In the genomic region with DNA sequence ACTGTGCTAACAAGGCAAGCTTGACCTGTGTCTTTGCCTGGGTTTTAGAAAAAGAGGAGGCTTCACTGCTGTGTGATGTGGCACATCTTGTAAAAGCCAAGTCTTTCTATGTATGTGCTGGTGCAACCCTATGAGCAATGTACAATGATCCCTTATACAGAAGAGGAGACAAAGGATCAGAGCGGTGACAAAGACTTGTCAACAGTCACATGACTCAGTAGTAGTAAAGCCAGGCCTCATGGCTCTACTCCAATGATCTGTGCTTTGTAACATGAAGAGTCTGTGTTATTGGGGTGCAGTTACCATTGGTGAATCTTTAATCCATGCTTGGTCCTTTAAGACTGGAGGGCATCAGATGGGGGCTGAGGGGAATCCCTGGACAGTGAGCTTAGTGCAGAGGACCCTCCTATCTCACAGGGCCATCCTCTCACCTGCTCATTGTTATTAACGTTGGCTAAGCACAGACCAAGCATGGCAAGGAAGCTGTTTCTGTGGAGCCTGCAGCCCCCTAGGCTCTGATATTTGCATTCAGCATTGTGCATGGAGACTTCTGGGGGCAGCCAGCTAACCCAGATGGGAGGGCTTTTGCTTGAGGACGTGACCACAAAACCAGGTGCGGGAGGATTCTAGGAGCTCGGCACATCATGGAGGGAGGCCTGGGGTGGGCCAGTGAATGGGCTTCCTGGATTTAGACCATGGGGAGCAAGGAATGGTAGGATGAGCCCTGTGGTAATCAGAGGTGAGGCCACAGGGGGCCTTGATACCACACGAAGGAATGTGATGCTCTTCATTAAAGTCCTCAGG, we compare ENCODE assay signal across 20 cellular contexts.
A peak's percentile ranks its signal among the peaks of the same experiment; 100 is the strongest.
DNase-seq lines count a peak whose midpoint lies in the region; ATAC-seq, FAIRE-seq and TF ChIP-seq lines count a peak whose summit lies in the region.
"Had no signal": no experiment of that assay in that cellular context is flagged by ENCODE, and none has a peak within 500 bp of the region (broad histone marks: within the 10 kb centered on the region; RNA-seq: fewer than 3 reads in every experiment).

No MANE protein-coding gene starts in this region.

- CTCF ChIA-PET in K562 (lab: Yijun Ruan, JAX; ENCODE audit: low intra/inter-chr PET ratio), result no interaction called here

- H3K27me3 Mint-ChIP-seq in HFFc6 (ENCODE audit: insufficient read depth), result peaks cover 3% of the 10 kb centered on the region; the same call in 1 of the 2 replicates
- H3K27me3 Mint-ChIP-seq: IgD-negative memory B cell had no signal

- no peak overlapping the region for H3K4me3 ChIP-seq in K562
- no peak overlapping the region for H3K4me3 ChIP-seq in upper lobe of right lung
- H3K4me3 ChIP-seq: A549 had no signal

- no peak for TF ChIP-seq CTCF in K562 (IDR thresholded peaks at IDR 0.05 in 2 of 3, conservative IDR thresholded peaks at IDR 0.05 in 1 of 3; ENCODE audit: insufficient read depth in 2 of 3, low read depth in 1 of 3, low read length in 3 of 3)
- no peak for TF ChIP-seq CTCF in upper lobe of right lung (IDR thresholded peaks at IDR 0.05)
- no peak for TF ChIP-seq CTCF in HFFc6 (IDR thresholded peaks at IDR 0.05)

- peaks cover 6% of the 10 kb centered on the region; the same call in 1 of the 2 replicates for H3K9me3 Mint-ChIP-seq in HFFc6

- H3K36me3 ChIP-seq in K562 (ENCODE audit: control insufficient read depth, insufficient read depth, low read length) (no peaks in the 10 kb centered on the region), upper lobe of right lung (no peaks in the 10 kb centered on the region)
- H3K36me3 ChIP-seq: BE2C had no signal

- no peak for TF ChIP-seq EP300 in K562 (IDR thresholded peaks at IDR 0.05; ENCODE audit: low read length)

- FAIRE-seq in K562 (lab: Jason Lieb, UNC), result no peak
- FAIRE-seq: A549 had no signal

- no peak overlapping the region for H2AFZ ChIP-seq in K562 (ENCODE audit: low read depth, low read length)

- H3K27me3 ChIP-seq in K562 (ENCODE audit: control insufficient read depth in 2 of 2, insufficient read depth in 2 of 2, low read length in 2 of 2) (peaks cover 7 to 16% of the 10 kb centered on the region in 2 experiments; a peak in 3 of 5 replicates), upper lobe of right lung (no peaks in the 10 kb centered on the region)
- H3K27me3 ChIP-seq: BE2C had no signal

- DNase-seq in D341Med (ENCODE audit: low spot score) (peak; percentile 5), K562 (ENCODE audit: extremely low read depth in 1 of 4, low spot score in 3 of 4) (no peak), left lobe of liver (ENCODE audit: low spot score) (peak; percentile 23), upper lobe of right lung (peak; percentile 21), HFFc6 (no peak), HuH-7.5 (ENCODE audit: low spot score) (no peak)
- no peak for DNase-seq in activated naive CD4-positive, alpha-beta T cell (lab: John Stamatoyannopoulos, UW)
- DNase-seq: BE2C, DMS79, Kasumi-1, NCI-H1694, NCI-H2081, NCI-H2171, NCI-H345, NCI-H524, NCI-H774, SIG-M5 had no signal

- TF ChIP-seq POLR2A in K562 (conservative IDR thresholded peaks at IDR 0.05), result no peak

- in situ Hi-C loops in K562 (cut with MboI), result no loop called here

- TF ChIP-seq RAD21 in K562 (CRISPR knock-in tag; conservative IDR thresholded peaks at IDR 0.05 in 1 of 2, IDR thresholded peaks at IDR 0.05 in 1 of 2), result no peak

- H3K4me2 ChIP-seq in K562 (ENCODE audit: insufficient read depth, low read length), result no peak overlapping the region
- H3K4me2 ChIP-seq: A549 had no signal

- WGBS in K562 (ENCODE audit: insufficient coverage, low coverage, missing lambda C conversion rate), result under 1% methylated on average over 6 of the region's 6 CpGs

- H3K79me2 ChIP-seq in K562 (ENCODE audit: control insufficient read depth, insufficient read depth, low read length), result no peaks in the 10 kb centered on the region

- POLR2A ChIA-PET in K562 (lab: Yijun Ruan, JAX), result interaction anchor here (0.6 kb wide), 1 partner anchor 61 kb away, joined by 3 read pairs; no protein-coding TSS in a partner anchor

- H3K4me1 Mint-ChIP-seq in HFFc6 (ENCODE audit: low read depth), result peaks cover 15% of the 10 kb centered on the region
- H3K4me1 Mint-ChIP-seq: IgD-negative memory B cell had no signal

- H3K9ac ChIP-seq in K562 (ENCODE audit: insufficient read depth in 1 of 2, low read depth in 2 of 2, low read length in 2 of 2), result no peak overlapping the region

- H3K9me1 ChIP-seq in K562 (ENCODE audit: control insufficient read depth, insufficient read depth, low read length), result no peaks in the 10 kb centered on the region

- no peaks in the 10 kb centered on the region; the same call in 1 of the 2 replicates for H4K20me1 ChIP-seq in K562 (replicated peaks; ENCODE audit: control insufficient read depth, insufficient read depth, low read length)

- intact Hi-C loops in K562 (cut with micrococcal nuclease) (no loop called here), upper lobe of right lung (cut with DNase I) (no loop called here)

- BruUV-seq in K562 (replicated peaks; lab: Mats Ljungman, UMichigan), result no TSS peak

- H3K4me3 Mint-ChIP-seq in HFFc6, result no peak overlapping the region
- H3K4me3 Mint-ChIP-seq: IgD-negative memory B cell had no signal

- no peaks in the 10 kb centered on the region for H3K4me1 ChIP-seq in K562 (replicated peaks in 1 of 2; ENCODE audit: control insufficient read depth in 2 of 2, insufficient read depth in 2 of 2, low read length in 2 of 2)
- H3K4me1 ChIP-seq in upper lobe of right lung, result peaks cover 2% of the 10 kb centered on the region
- H3K4me1 ChIP-seq: A549, BE2C had no signal

- H3K9me3 ChIP-seq in K562 (replicated peaks; ENCODE audit: control insufficient read depth, insufficient read depth, low read depth, low read length), result no peaks in the 10 kb centered on the region
- no peaks in the 10 kb centered on the region for H3K9me3 ChIP-seq in upper lobe of right lung
- H3K9me3 ChIP-seq: A549, BE2C had no signal

- H3K27ac Mint-ChIP-seq in HFFc6, result no peak overlapping the region
- H3K27ac Mint-ChIP-seq: IgD-negative memory B cell had no signal

- ATAC-seq in K562 (no peak), left lobe of liver (no peak), upper lobe of right lung (no peak)
- ATAC-seq: A549, Panc1 had no signal

- H3K36me3 Mint-ChIP-seq in HFFc6 (ENCODE audit: low read depth), result peaks cover 10% of the 10 kb centered on the region
- H3K36me3 Mint-ChIP-seq: IgD-negative memory B cell had no signal

- H3K27ac ChIP-seq in K562 (ENCODE audit: extremely low read depth, low read depth, low read length) (no peak overlapping the region), upper lobe of right lung (no peak overlapping the region)
- H3K27ac ChIP-seq: A549 had no signal

TF ChIP-seq in K562, 482 proteins besides CTCF, POLR2A, EP300 and RAD21:
- TF ChIP-seq, protein P1, sequence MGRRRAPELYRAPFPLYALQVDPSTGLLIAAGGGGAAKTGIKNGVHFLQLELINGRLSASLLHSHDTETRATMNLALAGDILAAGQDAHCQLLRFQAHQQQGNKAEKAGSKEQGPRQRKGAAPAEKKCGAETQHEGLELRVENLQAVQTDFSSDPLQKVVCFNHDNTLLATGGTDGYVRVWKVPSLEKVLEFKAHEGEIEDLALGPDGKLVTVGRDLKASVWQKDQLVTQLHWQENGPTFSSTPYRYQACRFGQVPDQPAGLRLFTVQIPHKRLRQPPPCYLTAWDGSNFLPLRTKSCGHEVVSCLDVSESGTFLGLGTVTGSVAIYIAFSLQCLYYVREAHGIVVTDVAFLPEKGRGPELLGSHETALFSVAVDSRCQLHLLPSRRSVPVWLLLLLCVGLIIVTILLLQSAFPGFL (CRISPR knock-in tag; IDR thresholded peaks at IDR 0.05), result no peak
- peak; percentile 69 for TF ChIP-seq TFE3 (CRISPR knock-in tag; IDR thresholded peaks at IDR 0.05)
- TF ChIP-seq DPF2 (IDR thresholded peaks at IDR 0.05), result no peak
- TF ChIP-seq, protein P2, sequence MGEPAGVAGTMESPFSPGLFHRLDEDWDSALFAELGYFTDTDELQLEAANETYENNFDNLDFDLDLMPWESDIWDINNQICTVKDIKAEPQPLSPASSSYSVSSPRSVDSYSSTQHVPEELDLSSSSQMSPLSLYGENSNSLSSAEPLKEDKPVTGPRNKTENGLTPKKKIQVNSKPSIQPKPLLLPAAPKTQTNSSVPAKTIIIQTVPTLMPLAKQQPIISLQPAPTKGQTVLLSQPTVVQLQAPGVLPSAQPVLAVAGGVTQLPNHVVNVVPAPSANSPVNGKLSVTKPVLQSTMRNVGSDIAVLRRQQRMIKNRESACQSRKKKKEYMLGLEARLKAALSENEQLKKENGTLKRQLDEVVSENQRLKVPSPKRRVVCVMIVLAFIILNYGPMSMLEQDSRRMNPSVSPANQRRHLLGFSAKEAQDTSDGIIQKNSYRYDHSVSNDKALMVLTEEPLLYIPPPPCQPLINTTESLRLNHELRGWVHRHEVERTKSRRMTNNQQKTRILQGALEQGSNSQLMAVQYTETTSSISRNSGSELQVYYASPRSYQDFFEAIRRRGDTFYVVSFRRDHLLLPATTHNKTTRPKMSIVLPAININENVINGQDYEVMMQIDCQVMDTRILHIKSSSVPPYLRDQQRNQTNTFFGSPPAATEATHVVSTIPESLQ (CRISPR knock-in tag; IDR thresholded peaks at IDR 0.05), result no peak
- no peak for TF ChIP-seq ZNF263 (CRISPR knock-in tag; IDR thresholded peaks at IDR 0.05; ENCODE audit: borderline replicate concordance)

Comparison
In these comparisons a context has a peak if more than half of its experiments do, and no peak if none do; other contexts are left out.
1. DNase-seq: peak in D341Med (single experiment), left lobe of liver (single experiment) and upper lobe of right lung (single experiment); none in K562 (0 of 4), activated naive CD4-positive, alpha-beta T cell (0 of 4), HFFc6 (single experiment) and HuH-7.5 (single experiment).